In the genomic region with DNA sequence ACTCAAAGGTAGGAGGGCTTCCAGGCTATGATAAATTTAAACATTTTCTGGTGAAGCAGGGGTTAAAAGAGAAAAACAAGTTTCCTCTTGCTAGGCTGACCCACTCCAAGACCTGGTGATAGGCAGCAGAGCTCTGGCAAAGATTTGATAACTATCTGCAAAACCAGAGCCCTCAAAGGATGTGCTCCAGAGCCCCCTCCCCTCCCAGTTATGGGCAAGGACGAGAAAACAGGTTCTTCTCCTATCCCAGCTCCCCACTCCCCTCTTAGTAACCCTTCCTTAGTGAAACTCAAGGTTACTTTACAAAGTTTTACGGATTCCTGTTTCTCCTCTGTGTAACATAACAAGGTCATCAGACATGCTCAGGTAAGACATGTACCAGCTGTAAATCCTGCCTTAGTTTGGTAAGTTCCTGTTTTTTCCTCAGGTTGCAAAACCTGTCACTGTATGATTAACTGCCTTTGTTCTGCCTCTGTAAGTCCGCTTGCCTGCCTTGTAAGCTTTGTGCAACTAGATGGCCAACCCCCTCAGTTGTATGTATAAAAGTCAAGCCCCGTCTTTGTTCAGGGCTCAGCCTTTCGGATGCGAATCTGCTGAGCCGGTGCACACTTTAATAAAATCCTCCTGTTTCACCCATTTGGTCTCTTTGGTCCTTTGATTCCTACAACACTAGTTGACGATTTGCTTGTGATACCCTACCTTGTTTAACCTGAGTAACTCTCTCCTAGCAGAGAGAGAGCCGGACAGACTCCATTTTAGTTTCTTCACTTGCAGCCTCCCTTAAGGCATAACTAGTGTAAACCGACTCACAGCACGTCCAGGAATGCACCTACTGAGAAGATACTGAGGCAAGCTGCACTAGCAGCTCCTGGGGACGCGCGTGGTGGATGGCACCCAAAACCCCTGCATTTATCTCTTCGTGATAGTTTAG, we compare ENCODE assay signal across 2 cellular contexts.
TF ChIP-seq lines count a peak whose summit lies in the region.

No MANE protein-coding gene starts in this region.

TF ChIP-seq in GM12891, 5 proteins besides CTCF, POLR2A, EP300 and RAD21:
- TF ChIP-seq TAF1 (IDR thresholded peaks at IDR 0.05; ENCODE audit: low read depth, low read length) (no peak), POLR2AphosphoS5 (IDR thresholded peaks at IDR 0.05; ENCODE audit: low read depth, low read length) (no peak), POU2F2 (IDR thresholded peaks at IDR 0.05; ENCODE audit: low read depth, low read length) (no peak), SPI1 (IDR thresholded peaks at IDR 0.05; ENCODE audit: low read depth, low read length) (no peak), PAX5 (IDR thresholded peaks at IDR 0.05; ENCODE audit: insufficient read depth, low read length, severe bottlenecking) (no peak)

TF ChIP-seq in GM12878, 131 proteins besides CTCF, POLR2A, EP300 and RAD21 (continues in another document):
- no peak for TF ChIP-seq NFYA (IDR thresholded peaks at IDR 0.05; ENCODE audit: borderline replicate concordance, low read depth, low read length)
- TF ChIP-seq, protein P1, sequence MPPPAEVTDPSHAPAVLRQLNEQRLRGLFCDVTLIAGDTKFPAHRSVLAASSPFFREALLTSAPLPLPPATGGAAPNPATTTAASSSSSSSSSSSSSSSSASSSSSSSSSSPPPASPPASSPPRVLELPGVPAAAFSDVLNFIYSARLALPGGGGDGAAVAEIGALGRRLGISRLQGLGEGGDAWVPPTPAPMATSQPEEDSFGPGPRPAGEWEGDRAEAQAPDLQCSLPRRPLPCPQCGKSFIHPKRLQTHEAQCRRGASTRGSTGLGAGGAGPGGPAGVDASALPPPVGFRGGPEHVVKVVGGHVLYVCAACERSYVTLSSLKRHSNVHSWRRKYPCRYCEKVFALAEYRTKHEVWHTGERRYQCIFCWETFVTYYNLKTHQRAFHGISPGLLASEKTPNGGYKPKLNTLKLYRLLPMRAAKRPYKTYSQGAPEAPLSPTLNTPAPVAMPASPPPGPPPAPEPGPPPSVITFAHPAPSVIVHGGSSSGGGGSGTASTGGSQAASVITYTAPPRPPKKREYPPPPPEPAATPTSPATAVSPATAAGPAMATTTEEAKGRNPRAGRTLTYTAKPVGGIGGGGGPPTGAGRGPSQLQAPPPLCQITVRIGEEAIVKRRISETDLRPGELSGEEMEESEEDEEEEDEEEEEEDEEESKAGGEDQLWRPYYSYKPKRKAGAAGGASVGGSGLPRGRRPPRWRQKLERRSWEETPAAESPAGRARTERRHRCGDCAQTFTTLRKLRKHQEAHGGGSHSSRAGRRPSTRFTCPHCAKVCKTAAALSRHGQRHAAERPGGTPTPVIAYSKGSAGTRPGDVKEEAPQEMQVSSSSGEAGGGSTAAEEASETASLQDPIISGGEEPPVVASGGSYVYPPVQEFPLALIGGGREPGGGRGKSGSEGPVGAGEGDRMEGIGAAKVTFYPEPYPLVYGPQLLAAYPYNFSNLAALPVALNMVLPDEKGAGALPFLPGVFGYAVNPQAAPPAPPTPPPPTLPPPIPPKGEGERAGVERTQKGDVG (CRISPR knock-in tag; IDR thresholded peaks at IDR 0.05), result no peak
- TF ChIP-seq ZNF24 (IDR thresholded peaks at IDR 0.05), result no peak
- TF ChIP-seq, protein P2, sequence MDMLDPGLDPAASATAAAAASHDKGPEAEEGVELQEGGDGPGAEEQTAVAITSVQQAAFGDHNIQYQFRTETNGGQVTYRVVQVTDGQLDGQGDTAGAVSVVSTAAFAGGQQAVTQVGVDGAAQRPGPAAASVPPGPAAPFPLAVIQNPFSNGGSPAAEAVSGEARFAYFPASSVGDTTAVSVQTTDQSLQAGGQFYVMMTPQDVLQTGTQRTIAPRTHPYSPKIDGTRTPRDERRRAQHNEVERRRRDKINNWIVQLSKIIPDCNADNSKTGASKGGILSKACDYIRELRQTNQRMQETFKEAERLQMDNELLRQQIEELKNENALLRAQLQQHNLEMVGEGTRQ (IDR thresholded peaks at IDR 0.05; ENCODE audit: borderline replicate concordance, low read depth, low read length), result no peak
- TF ChIP-seq JUND (IDR thresholded peaks at IDR 0.05; ENCODE audit: low read depth, low read length), result no peak
- TF ChIP-seq SKIL (IDR thresholded peaks at IDR 0.05; ENCODE audit: low read depth, poor library complexity, severe bottlenecking), result no peak
- TF ChIP-seq, protein P3, sequence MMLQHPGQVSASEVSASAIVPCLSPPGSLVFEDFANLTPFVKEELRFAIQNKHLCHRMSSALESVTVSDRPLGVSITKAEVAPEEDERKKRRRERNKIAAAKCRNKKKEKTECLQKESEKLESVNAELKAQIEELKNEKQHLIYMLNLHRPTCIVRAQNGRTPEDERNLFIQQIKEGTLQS (IDR thresholded peaks at IDR 0.05; ENCODE audit: borderline replicate concordance, extremely low read depth, low read depth, low read length), result no peak
- no peak for TF ChIP-seq ETV6 (conservative IDR thresholded peaks at IDR 0.05 in 1 of 2, IDR thresholded peaks at IDR 0.05 in 1 of 2; ENCODE audit: borderline replicate concordance in 1 of 2, low read depth in 1 of 2)
- no peak for TF ChIP-seq TAF1 (IDR thresholded peaks at IDR 0.05; ENCODE audit: borderline replicate concordance, low read depth, low read length)
- TF ChIP-seq BCLAF1 (IDR thresholded peaks at IDR 0.05), result no peak
- TF ChIP-seq, protein P4, sequence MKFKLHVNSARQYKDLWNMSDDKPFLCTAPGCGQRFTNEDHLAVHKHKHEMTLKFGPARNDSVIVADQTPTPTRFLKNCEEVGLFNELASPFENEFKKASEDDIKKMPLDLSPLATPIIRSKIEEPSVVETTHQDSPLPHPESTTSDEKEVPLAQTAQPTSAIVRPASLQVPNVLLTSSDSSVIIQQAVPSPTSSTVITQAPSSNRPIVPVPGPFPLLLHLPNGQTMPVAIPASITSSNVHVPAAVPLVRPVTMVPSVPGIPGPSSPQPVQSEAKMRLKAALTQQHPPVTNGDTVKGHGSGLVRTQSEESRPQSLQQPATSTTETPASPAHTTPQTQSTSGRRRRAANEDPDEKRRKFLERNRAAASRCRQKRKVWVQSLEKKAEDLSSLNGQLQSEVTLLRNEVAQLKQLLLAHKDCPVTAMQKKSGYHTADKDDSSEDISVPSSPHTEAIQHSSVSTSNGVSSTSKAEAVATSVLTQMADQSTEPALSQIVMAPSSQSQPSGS (IDR thresholded peaks at IDR 0.05; ENCODE audit: low read length), result no peak
- TF ChIP-seq IKZF1 (conservative IDR thresholded peaks at IDR 0.05), result peak; percentile 57
- TF ChIP-seq SUZ12 (IDR thresholded peaks at IDR 0.05; ENCODE audit: unreplicated experiment), result no peak
- TF ChIP-seq YBX1 (IDR thresholded peaks at IDR 0.05), result no peak
- TF ChIP-seq SIN3A (IDR thresholded peaks at IDR 0.05; ENCODE audit: low read depth, low read length), result no peak
- TF ChIP-seq, protein P5, sequence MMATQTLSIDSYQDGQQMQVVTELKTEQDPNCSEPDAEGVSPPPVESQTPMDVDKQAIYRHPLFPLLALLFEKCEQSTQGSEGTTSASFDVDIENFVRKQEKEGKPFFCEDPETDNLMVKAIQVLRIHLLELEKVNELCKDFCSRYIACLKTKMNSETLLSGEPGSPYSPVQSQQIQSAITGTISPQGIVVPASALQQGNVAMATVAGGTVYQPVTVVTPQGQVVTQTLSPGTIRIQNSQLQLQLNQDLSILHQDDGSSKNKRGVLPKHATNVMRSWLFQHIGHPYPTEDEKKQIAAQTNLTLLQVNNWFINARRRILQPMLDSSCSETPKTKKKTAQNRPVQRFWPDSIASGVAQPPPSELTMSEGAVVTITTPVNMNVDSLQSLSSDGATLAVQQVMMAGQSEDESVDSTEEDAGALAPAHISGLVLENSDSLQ (IDR thresholded peaks at IDR 0.05), result peak; percentile 93
- no peak for TF ChIP-seq GATAD2B (conservative IDR thresholded peaks at IDR 0.05; ENCODE audit: low read depth)
- TF ChIP-seq PBX3 (IDR thresholded peaks at IDR 0.05; ENCODE audit: insufficient replicate concordance, low read depth, low read length), result peak; percentile 88
- no peak for TF ChIP-seq SRF (IDR thresholded peaks at IDR 0.05; ENCODE audit: low read depth in 2 of 2, low read length in 2 of 2)
- no peak for TF ChIP-seq HDAC6 (IDR thresholded peaks at IDR 0.05; ENCODE audit: unreplicated experiment)
- TF ChIP-seq CBX3 (IDR thresholded peaks at IDR 0.05; ENCODE audit: borderline replicate concordance, low read depth), result no peak
- TF ChIP-seq IRF4 (IDR thresholded peaks at IDR 0.05; ENCODE audit: low read depth, low read length), result no peak
- peak; percentile 37 for TF ChIP-seq ATF7 (IDR thresholded peaks at IDR 0.05; ENCODE audit: low read depth)
- TF ChIP-seq NR2C2 (IDR thresholded peaks at IDR 0.05; ENCODE audit: borderline replicate concordance, control insufficient read depth, insufficient read length, low read depth), result no peak
- no peak for TF ChIP-seq MLLT1 (IDR thresholded peaks at IDR 0.05)
- TF ChIP-seq, protein P6, sequence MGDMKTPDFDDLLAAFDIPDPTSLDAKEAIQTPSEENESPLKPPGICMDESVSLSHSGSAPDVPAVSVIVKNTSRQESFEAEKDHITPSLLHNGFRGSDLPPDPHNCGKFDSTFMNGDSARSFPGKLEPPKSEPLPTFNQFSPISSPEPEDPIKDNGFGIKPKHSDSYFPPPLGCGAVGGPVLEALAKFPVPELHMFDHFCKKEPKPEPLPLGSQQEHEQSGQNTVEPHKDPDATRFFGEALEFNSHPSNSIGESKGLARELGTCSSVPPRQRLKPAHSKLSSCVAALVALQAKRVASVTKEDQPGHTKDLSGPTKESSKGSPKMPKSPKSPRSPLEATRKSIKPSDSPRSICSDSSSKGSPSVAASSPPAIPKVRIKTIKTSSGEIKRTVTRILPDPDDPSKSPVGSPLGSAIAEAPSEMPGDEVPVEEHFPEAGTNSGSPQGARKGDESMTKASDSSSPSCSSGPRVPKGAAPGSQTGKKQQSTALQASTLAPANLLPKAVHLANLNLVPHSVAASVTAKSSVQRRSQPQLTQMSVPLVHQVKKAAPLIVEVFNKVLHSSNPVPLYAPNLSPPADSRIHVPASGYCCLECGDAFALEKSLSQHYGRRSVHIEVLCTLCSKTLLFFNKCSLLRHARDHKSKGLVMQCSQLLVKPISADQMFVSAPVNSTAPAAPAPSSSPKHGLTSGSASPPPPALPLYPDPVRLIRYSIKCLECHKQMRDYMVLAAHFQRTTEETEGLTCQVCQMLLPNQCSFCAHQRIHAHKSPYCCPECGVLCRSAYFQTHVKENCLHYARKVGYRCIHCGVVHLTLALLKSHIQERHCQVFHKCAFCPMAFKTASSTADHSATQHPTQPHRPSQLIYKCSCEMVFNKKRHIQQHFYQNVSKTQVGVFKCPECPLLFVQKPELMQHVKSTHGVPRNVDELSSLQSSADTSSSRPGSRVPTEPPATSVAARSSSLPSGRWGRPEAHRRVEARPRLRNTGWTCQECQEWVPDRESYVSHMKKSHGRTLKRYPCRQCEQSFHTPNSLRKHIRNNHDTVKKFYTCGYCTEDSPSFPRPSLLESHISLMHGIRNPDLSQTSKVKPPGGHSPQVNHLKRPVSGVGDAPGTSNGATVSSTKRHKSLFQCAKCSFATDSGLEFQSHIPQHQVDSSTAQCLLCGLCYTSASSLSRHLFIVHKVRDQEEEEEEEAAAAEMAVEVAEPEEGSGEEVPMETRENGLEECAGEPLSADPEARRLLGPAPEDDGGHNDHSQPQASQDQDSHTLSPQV (IDR thresholded peaks at IDR 0.05), result peak; percentile 96
- TF ChIP-seq DPF2 (IDR thresholded peaks at IDR 0.05), result 0 out of 2 replicates have a peak, but pooled peaks have one; percentile 58
- TF ChIP-seq RUNX3 (IDR thresholded peaks at IDR 0.05; ENCODE audit: low read length), result no peak
- no peak for TF ChIP-seq FOXM1 (IDR thresholded peaks at IDR 0.05; ENCODE audit: low read depth, low read length)
